In the genomic region with DNA sequence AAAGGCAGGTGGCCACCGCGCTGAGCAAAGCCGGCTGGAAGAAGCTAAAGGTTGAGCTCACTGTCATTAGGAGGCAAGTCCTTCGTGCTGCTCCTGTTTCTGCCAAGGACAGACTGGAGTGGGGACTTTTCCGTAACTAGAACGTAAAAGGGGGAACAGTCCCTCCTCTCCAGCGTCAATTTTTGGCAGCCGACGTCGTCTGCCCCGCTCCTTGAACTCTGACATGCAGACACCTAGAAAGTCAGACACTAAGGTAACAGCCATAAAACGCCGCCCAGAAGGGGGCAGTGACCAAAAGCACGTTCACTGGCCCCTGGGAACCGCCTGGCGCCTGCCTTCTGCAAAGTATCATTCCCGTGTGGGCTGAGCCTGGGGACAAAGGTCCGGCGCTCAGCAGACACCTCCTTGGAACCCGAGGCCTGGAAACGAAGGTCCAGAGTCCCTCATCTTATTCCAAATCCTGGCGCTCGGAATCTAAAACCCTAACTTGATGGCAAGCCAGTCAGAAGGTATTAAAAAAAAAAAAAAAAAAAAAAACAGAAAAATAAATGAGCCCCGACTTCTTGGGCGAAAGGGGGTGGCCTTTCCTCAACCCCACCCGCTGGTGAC, we compare ENCODE assay signal across 8 cellular contexts. TPM values are rescaled to one million over a fixed set of nuclear protein-coding genes. Genes with fewer than 3 reads are reported as not detected.
A peak's percentile ranks its signal among the peaks of the same experiment; 100 is the strongest.
DNase-seq lines count a peak whose midpoint lies in the region; ATAC-seq, FAIRE-seq and TF ChIP-seq lines count a peak whose summit lies in the region.

No MANE protein-coding gene starts in this region.

- in situ Hi-C loops in ACHN (cut with HindIII; ENCODE audit: low pct_ligation_motif_present, low pct_unique_long_range_greater_than_20kb, low sequenced_read_pairs) = no loop called here

- peak overlapping the region; percentile 87 for H3K4me2 ChIP-seq in neural progenitor cell

- peak; percentile 69 for DNase-seq in ACHN
- peak; percentile 43 for DNase-seq in GM19239 (ENCODE audit: insufficient read length, low spot score)
- DNase-seq in NCI-H748 treated with DMSO at 0.1 percent for 48 hours (lab: John Stamatoyannopoulos, UW) = peak; percentile 31
- peak; percentile 61 to 65 for DNase-seq in activated T-cell treated with anti-CD3 and anti-CD28 coated beads, Interleukin-2, amount 50 U/mL, for 48 hours
- DNase-seq in fibroblast of the aortic adventitia (ENCODE audit: low read depth) = no peak
- DNase-seq in neural progenitor cell (ENCODE audit: low spot score) = peak; percentile 88
- DNase-seq in H54 (ENCODE audit: insufficient read length, low spot score) = no peak

- peaks cover 33% of the 10 kb centered on the region for H3K4me1 Mint-ChIP-seq in neural progenitor cell

- H3K4me3 ChIP-seq in fibroblast of the aortic adventitia (ENCODE audit: low read depth, low read length) (peak overlapping the region; percentile 89), neural progenitor cell (peak overlapping the region; percentile 74)

- H3K79me2 ChIP-seq in neural progenitor cell (ENCODE audit: low read depth) = peaks cover 39% of the 10 kb centered on the region

- no peaks in the 10 kb centered on the region for H3K27me3 ChIP-seq in neural progenitor cell

- peak overlapping the region; percentile 69 for H2AFZ ChIP-seq in neural progenitor cell (replicated peaks)

- FAIRE-seq in GM19239 (lab: Jason Lieb, UNC) = peak; percentile 35
- no peak for FAIRE-seq in H54 (lab: Jason Lieb, UNC)

- peaks cover 14% of the 10 kb centered on the region for H3K27me3 Mint-ChIP-seq in neural progenitor cell (ENCODE audit: insufficient read depth, low read depth)

- peak overlapping the region; percentile 93 for H3K4me3 Mint-ChIP-seq in neural progenitor cell

- peaks cover 29% of the 10 kb centered on the region for H4K20me1 ChIP-seq in neural progenitor cell (ENCODE audit: low read depth)

- peaks cover 1% of the 10 kb centered on the region for H3K9me3 Mint-ChIP-seq in neural progenitor cell

- no peak for ATAC-seq in GM18868 (IDR thresholded peaks at IDR 0.05; ENCODE audit: unreplicated experiment)

- no peak overlapping the region for H3K27ac ChIP-seq in neural progenitor cell

- H3K36me3 Mint-ChIP-seq in neural progenitor cell = no peaks in the 10 kb centered on the region

- no peak for TF ChIP-seq POLR2A in H54 (IDR thresholded peaks at IDR 0.05; ENCODE audit: low read depth, low read length)

- peaks cover 26% of the 10 kb centered on the region for H3F3A ChIP-seq in neural progenitor cell (ENCODE audit: low read depth)

- H3K9ac ChIP-seq in neural progenitor cell = no peak overlapping the region

- TF ChIP-seq CTCF in fibroblast of the aortic adventitia (IDR thresholded peaks at IDR 0.05; ENCODE audit: insufficient read depth, low read length) (peak; percentile 30), neural progenitor cell (IDR thresholded peaks at IDR 0.05) (peak; percentile 46)

- no peaks in the 10 kb centered on the region for H3K9me3 ChIP-seq in neural progenitor cell (ENCODE audit: low read depth)

- H3K27ac Mint-ChIP-seq in neural progenitor cell = no peak overlapping the region

- H3K4me1 ChIP-seq in neural progenitor cell = peaks cover 25% of the 10 kb centered on the region

- no peaks in the 10 kb centered on the region for H3K36me3 ChIP-seq in neural progenitor cell

RNA-seq across cellular contexts. Expression of a gene that starts 1.1 kb away (rescaled TPM):
- total RNA-seq in fibroblast of the aortic adventitia (ENCODE audit: low replicate concordance) (381 and 541 TPM in 2 replicates), neural progenitor cell (ENCODE audit: low replicate concordance) (13.9 and 31.9 TPM in 2 replicates)

RNA-seq across cellular contexts. Expression of a gene that starts 16.0 kb away (rescaled TPM):
- total RNA-seq in fibroblast of the aortic adventitia (ENCODE audit: low replicate concordance) (89.0 and 102 TPM in 2 replicates), neural progenitor cell (ENCODE audit: low replicate concordance) (12.9 and 21.6 TPM in 2 replicates)

RNA-seq across cellular contexts. Expression of a gene that starts 20.2 kb away (rescaled TPM):
- total RNA-seq in fibroblast of the aortic adventitia (ENCODE audit: low replicate concordance) (not detected in 2 replicates), neural progenitor cell (ENCODE audit: low replicate concordance) (not detected in 2 replicates)

RNA-seq across cellular contexts. Expression of a gene that starts 38.3 kb away (rescaled TPM):
- total RNA-seq in fibroblast of the aortic adventitia (ENCODE audit: low replicate concordance) (41.8 and 54.2 TPM in 2 replicates), neural progenitor cell (ENCODE audit: low replicate concordance) (19.8 and 41.3 TPM in 2 replicates)

RNA-seq across cellular contexts. Expression of a gene that starts 48.6 kb away (rescaled TPM):
- total RNA-seq in fibroblast of the aortic adventitia (ENCODE audit: low replicate concordance) (4.7 and 25.0 TPM in 2 replicates), neural progenitor cell (ENCODE audit: low replicate concordance) (55.3 and 72.0 TPM in 2 replicates)

Comparison
In these comparisons a context has a peak if more than half of its experiments do, and no peak if none do; other contexts are left out.
1. DNase-seq: peak in ACHN (single experiment), GM19239 (single experiment), NCI-H748 treated with DMSO at 0.1 percent for 48 hours (single experiment), activated T-cell treated with anti-CD3 and anti-CD28 coated beads, Interleukin-2, amount 50 U/mL, for 48 hours (2 of 2) and neural progenitor cell (single experiment); none in fibroblast of the aortic adventitia (single experiment) and H54 (single experiment).
2. RNA of a gene that starts 1.1 kb away (total RNA-seq): 381 to 541 TPM in fibroblast of the aortic adventitia; 13.9 to 31.9 TPM in neural progenitor cell; every median in the first group is over 10 times any median in the second.